Comparison of ENCODE assay signal across 16 cellular contexts in genomic region chr2:150212722-150213171, GRCh38.
DNase-seq lines count a peak whose midpoint lies in the region; FAIRE-seq and TF ChIP-seq lines count a peak whose summit lies in the region.
"Had no signal": no experiment of that assay in that cellular context is flagged by ENCODE, and none has a peak within 500 bp of the region (broad histone marks: within the 10 kb centered on the region; RNA-seq: fewer than 3 reads in every experiment).

No MANE protein-coding gene starts in this region.

- CTCF ChIA-PET in AG04450 (lab: Charles Lee) = interaction anchor here (0.8 to 1.5 kb wide), 2 partner anchors 568 to 1026 kb away, joined by 3 read pairs; no protein-coding TSS in a partner anchor

- H3K36me3 ChIP-seq in adipocyte (ENCODE audit: control insufficient read depth, insufficient read depth, low read length, severe bottlenecking) (no peaks in the 10 kb centered on the region), HAP-1 (replicated peaks) (no peaks in the 10 kb centered on the region)
- H3K36me3 ChIP-seq: esophagus squamous epithelium, neutrophil, stomach had no signal

- no peaks in the 10 kb centered on the region for H3K27me3 ChIP-seq in AG04450 (ENCODE audit: control insufficient read depth, insufficient read depth, low read length)
- no peaks in the 10 kb centered on the region for H3K27me3 ChIP-seq in adipocyte (replicated peaks; ENCODE audit: control insufficient read depth, insufficient read depth, low read length)
- no peaks in the 10 kb centered on the region for H3K27me3 ChIP-seq in HAP-1 (ENCODE audit: low read depth)
- H3K27me3 ChIP-seq: esophagus squamous epithelium, neutrophil, stomach had no signal

- H3K9ac ChIP-seq in adipocyte (ENCODE audit: low read length) = no peak overlapping the region

- TF ChIP-seq CTCF in AG04450 (IDR thresholded peaks at IDR 0.05; ENCODE audit: low read depth, low read length) = no peak

- peak; percentile 44 for DNase-seq in AG04450 (ENCODE audit: low read depth, low spot score)
- DNase-seq in GM04504 (ENCODE audit: low read depth) = peak; percentile 79
- peak; percentile 83 for DNase-seq in adipocyte (ENCODE audit: low read depth)
- DNase-seq in left kidney (ENCODE audit: low read depth, low spot score) = peak; percentile 26
- DNase-seq in NCI-H1105 treated with DMSO at 0.1 percent for 48 hours (lab: John Stamatoyannopoulos, UW) = no peak
- no peak for DNase-seq in HAP-1 (ENCODE audit: low spot score in 2 of 2)
- DNase-seq in RKO (ENCODE audit: low spot score) = no peak
- no peak for DNase-seq in urothelium cell line (ENCODE audit: low spot score)
- DNase-seq: activated CD8-positive, alpha-beta T cell treated with anti-CD3 and anti-CD28 coated beads, Interleukin-2, amount 10 ng/mL, durations not matched to agents 7 days and 5 days; amygdala; DMS79; esophagus squamous epithelium; NCI-H187 treated with DMSO at 0.1 percent for 48 hours; stomach had no signal

- POLR2A ChIA-PET in AG04450 (lab: Yijun Ruan, JAX) = no interaction called here

- H3K27ac ChIP-seq in AG04450 (ENCODE audit: low read depth, low read length) = no peak overlapping the region
- H3K27ac ChIP-seq: esophagus squamous epithelium, neutrophil, SK-N-MC, stomach had no signal

- in situ Hi-C loops in HAP-1 (cut with MboI; ENCODE audit: low sequenced_read_pairs) = no loop called here

- H3K4me3 ChIP-seq in AG04450 (ENCODE audit: low read depth, low read length) (no peak overlapping the region), adipocyte (ENCODE audit: low read length) (no peak overlapping the region), HAP-1 (no peak overlapping the region)
- H3K4me3 ChIP-seq: esophagus squamous epithelium, SK-N-MC, stomach had no signal

- H3K9me3 ChIP-seq in AG04450 (ENCODE audit: control insufficient read depth, insufficient read depth, low read length) (no peaks in the 10 kb centered on the region), adipocyte (ENCODE audit: control insufficient read depth, low read length) (no peaks in the 10 kb centered on the region), HAP-1 (peaks cover 2% of the 10 kb centered on the region; the same call in 1 of the 2 replicates)
- H3K9me3 ChIP-seq: esophagus squamous epithelium, neutrophil, stomach had no signal

- FAIRE-seq in urothelium cell line (lab: Jason Lieb, UNC) = no peak

- H3K4me1 ChIP-seq in adipocyte (ENCODE audit: control insufficient read depth, insufficient read depth, low read length) = peaks cover 18% of the 10 kb centered on the region
- peaks cover 4% of the 10 kb centered on the region for H3K4me1 ChIP-seq in HAP-1

Comparison
In these comparisons a context has a peak if more than half of its experiments do, and no peak if none do; other contexts are left out.
1. DNase-seq: peak in AG04450 (single experiment), GM04504 (single experiment), adipocyte (single experiment) and left kidney (single experiment); none in NCI-H1105 treated with DMSO at 0.1 percent for 48 hours (single experiment), HAP-1 (0 of 2), RKO (single experiment) and urothelium cell line (single experiment).